Comparison of ENCODE assay signal across 24 cellular contexts in the genomic region with DNA sequence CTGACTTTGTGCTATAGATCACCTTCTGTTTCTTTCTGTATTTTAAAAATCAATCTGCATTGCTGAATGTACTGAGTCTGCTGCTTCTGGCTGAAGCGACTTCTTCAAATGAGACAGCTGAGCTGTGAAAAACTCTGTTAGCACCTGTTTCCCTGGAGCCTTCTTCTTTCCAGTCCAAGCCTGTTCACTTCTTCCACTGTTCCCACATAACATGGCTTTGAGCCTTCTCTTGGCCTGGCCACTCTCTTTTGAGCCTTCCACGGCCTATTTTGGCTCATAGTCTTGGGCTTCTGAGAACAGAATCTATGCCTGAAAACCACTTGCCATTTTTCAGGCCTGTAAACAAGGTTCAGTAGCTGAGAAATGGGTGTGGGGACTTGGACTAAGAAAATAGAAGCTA.
"Had no signal": no experiment of that assay in that cellular context is flagged by ENCODE, and none has a peak within 500 bp of the region (broad histone marks: within the 10 kb centered on the region; RNA-seq: fewer than 3 reads in every experiment).

No MANE protein-coding gene starts in this region.

- H3K4me1 ChIP-seq: esophagus squamous epithelium, lower lobe of right lung, suprapubic skin had no signal

- ATAC-seq: effector memory CD8-positive, alpha-beta T cell; left ventricle myocardium superior; lower lobe of right lung; natural killer cell; sciatic nerve; stimulated activated naive CD8-positive, alpha-beta T cell treated with anti-CD3 and anti-CD28 coated beads, Interleukin-15, amount 100 ng/mL, for 72 hours had no signal

- H3K4me3 Mint-ChIP-seq: effector memory CD8-positive, alpha-beta T cell; memory B cell; natural killer cell; stimulated activated naive CD8-positive, alpha-beta T cell treated with anti-CD3 and anti-CD28 coated beads, Interleukin-15, amount 100 ng/mL, for 72 hours; type B pancreatic cell had no signal

- H3K36me3 Mint-ChIP-seq: memory B cell, natural killer cell, type B pancreatic cell had no signal

- DNase-seq: cerebellar nuclear complex; cortex of kidney; effector memory CD8-positive, alpha-beta T cell; erythroblast; esophagus squamous epithelium; foreskin melanocyte; left ventricle myocardium superior; lower lobe of right lung; natural killer cell; occipital lobe; ovary; stimulated activated CD4-positive, alpha-beta T cell treated with anti-CD3 and anti-CD28 coated beads, Interleukin-12 subunit alpha, Interleukin-12 subunit beta, amount 100 ng/mL, for 4 hours; stimulated activated CD4-positive, alpha-beta T cell treated with anti-CD3 and anti-CD28 coated beads, Interleukin-1b, Interleukin-23, amount 100 ng/mL, for 48 hours; stimulated activated CD4-positive, alpha-beta T cell treated with anti-CD3 and anti-CD28 coated beads, Interleukin-4, amount 100 ng/mL, for 1 hour; stimulated activated CD8-positive, alpha-beta memory T cell treated with anti-CD3 and anti-CD28 coated beads, Interleukin-4, amount 100 ng/mL, for 48 hours; stimulated activated naive CD4-positive, alpha-beta T cell; stimulated activated naive CD8-positive, alpha-beta T cell treated with anti-CD3 and anti-CD28 coated beads, Interleukin-15, amount 100 ng/mL, for 72 hours; thyroid gland had no signal

- H3K4me1 Mint-ChIP-seq: memory B cell; natural killer cell; stimulated activated naive CD8-positive, alpha-beta T cell treated with anti-CD3 and anti-CD28 coated beads, Interleukin-15, amount 100 ng/mL, for 72 hours had no signal

- H3K27me3 ChIP-seq: cardiac muscle cell, esophagus squamous epithelium, ovary, suprapubic skin, thyroid gland had no signal

- H3K4me3 ChIP-seq: cardiac muscle cell, esophagus squamous epithelium, lower lobe of right lung, ovary, smooth muscle cell, suprapubic skin, thyroid gland had no signal

- H3K9me3 ChIP-seq: esophagus squamous epithelium, lower lobe of right lung, ovary, suprapubic skin, thyroid gland had no signal

- H3K36me3 ChIP-seq: cardiac muscle cell, esophagus squamous epithelium, lower lobe of right lung, ovary, suprapubic skin, thyroid gland had no signal

- H3K9me3 Mint-ChIP-seq: type B pancreatic cell had no signal

- H3K27ac Mint-ChIP-seq: effector memory CD8-positive, alpha-beta T cell; memory B cell; natural killer cell; stimulated activated naive CD8-positive, alpha-beta T cell treated with anti-CD3 and anti-CD28 coated beads, Interleukin-15, amount 100 ng/mL, for 72 hours; type B pancreatic cell had no signal

- H3K27ac ChIP-seq: cardiac muscle cell, esophagus squamous epithelium, lower lobe of right lung, ovary, suprapubic skin, thyroid gland had no signal
